24 cellular contexts compared by ENCODE assay signal in genomic region chr17:78293896-78294295, GRCh38.
"Had no signal": no experiment of that assay in that cellular context is flagged by ENCODE, and none has a peak within 500 bp of the region (broad histone marks: within the 10 kb centered on the region; RNA-seq: fewer than 3 reads in every experiment).

No MANE protein-coding gene starts in this region.

- ATAC-seq: activated CD8-positive, alpha-beta memory T cell treated with anti-CD3 and anti-CD28 coated beads, Interleukin-2, amount 10 ng/mL, durations not matched to agents 7 days and 5 days; activated naive CD4-positive, alpha-beta T cell treated with anti-CD3 and anti-CD28 coated beads, Interleukin-2, amount 50 U/mL, for 72 hours; activated naive CD8-positive, alpha-beta T cell treated with anti-CD3 and anti-CD28 coated beads, Interleukin-2, amount 50 U/mL, for 24 hours; body of pancreas; T-helper 17 cell; WTC11 had no signal

- H3K36me3 ChIP-seq: ascending aorta, MG63 had no signal

- H3K9me3 ChIP-seq: ascending aorta, body of pancreas, MG63 had no signal

- H3K4me2 ChIP-seq: KMS-11 had no signal

- H3K4me1 ChIP-seq: ascending aorta had no signal

- H3K27me3 ChIP-seq: ascending aorta, body of pancreas, MG63 had no signal

- H3K4me3 ChIP-seq: ascending aorta, body of pancreas, MG63 had no signal

- H3K9ac ChIP-seq: KMS-11 had no signal

- DNase-seq: activated CD4-positive, alpha-beta T cell treated with anti-CD3 and anti-CD28 coated beads for 1 hour; activated CD4-positive, alpha-beta T cell treated with anti-CD3 and anti-CD28 coated beads, Interleukin-2, amount 10 ng/mL, durations not matched to agents 24 days and 14 days; activated CD4-positive, alpha-beta T cell treated with anti-CD3 and anti-CD28 coated beads, Interleukin-2, amount 50 U/mL, for 48 hours; activated CD8-positive, alpha-beta memory T cell treated with anti-CD3 and anti-CD28 coated beads, Interleukin-2, amount 10 ng/mL, durations not matched to agents 7 days and 5 days; activated effector memory CD4-positive, alpha-beta T cell treated with Interleukin-2 at 50 U/mL for 16 hours; activated naive CD4-positive, alpha-beta T cell treated with Interleukin-2 at 50 U/mL for 16 hours; activated naive CD8-positive, alpha-beta T cell treated with anti-CD3 and anti-CD28 coated beads, Interleukin-2, amount 50 U/mL, for 24 hours; activated T-cell treated with anti-CD3 and anti-CD28 coated beads, Interleukin-2, amount 50 U/mL, for 24 hours; amniotic stem cell; body of pancreas; MG63; NCI-H1105; NCI-H1436; NCI-H1694 treated with DMSO at 0.1 percent for 48 hours; NCI-H2029 treated with DMSO at 0.1 percent for 48 hours; NCI-H510A treated with DMSO at 0.1 percent for 48 hours; NCI-H69; Right ventricle myocardium superior; T-helper 17 cell; T-helper 9 cell had no signal

- H3K27ac ChIP-seq: ascending aorta, body of pancreas, KMS-11 had no signal
